ENCODE assay signal across 13 cellular contexts in the genomic region with DNA sequence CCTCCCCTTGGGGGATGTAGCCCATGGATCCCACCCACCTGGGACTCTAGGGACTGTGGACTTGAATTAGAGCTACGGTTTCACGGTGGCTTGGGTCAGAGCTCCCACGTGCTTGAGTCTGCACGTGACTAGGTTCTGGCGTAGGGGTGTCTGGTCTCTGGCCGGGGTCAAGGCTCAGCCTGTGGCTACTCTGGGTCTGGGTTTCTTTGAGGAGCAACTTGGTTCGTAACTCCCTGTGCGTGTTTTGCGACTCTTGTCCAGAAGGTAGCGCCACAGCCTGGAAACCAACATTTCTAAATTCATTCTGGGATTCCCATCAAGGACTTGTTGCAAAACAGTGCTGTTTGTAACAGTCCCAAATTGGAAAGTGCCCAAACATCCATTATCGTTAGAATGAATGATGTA. TPM values are rescaled to one million over a fixed set of nuclear protein-coding genes. Genes with fewer than 3 reads are reported as not detected.
DNase-seq lines count a peak whose midpoint lies in the region; ATAC-seq lines count a peak whose summit lies in the region.
"Had no signal": no experiment of that assay in that cellular context is flagged by ENCODE, and none has a peak within 500 bp of the region (broad histone marks: within the 10 kb centered on the region; RNA-seq: fewer than 3 reads in every experiment).

No MANE protein-coding gene starts in this region.

- DNase-seq in NCI-H2107 treated with DMSO at 0.1 percent for 48 hours (lab: John Stamatoyannopoulos, UW; ENCODE audit: unreplicated experiment): peak; percentile 4
- DNase-seq in NCI-H2107 (lab: John Stamatoyannopoulos, UW): no peak
- DNase-seq in SK-MEL-5 (ENCODE audit: low read depth, low spot score): peak; percentile 42
- DNase-seq in fibroblast of peridontal ligament (ENCODE audit: extremely low read depth): peak; percentile 36
- no peak for DNase-seq in medulla oblongata (ENCODE audit: extremely low spot score)
- no peak for DNase-seq in stimulated activated CD4-positive, alpha-beta T cell treated with anti-CD3 and anti-CD28 coated beads, Interleukin-1b, Interleukin-23, amount 100 ng/mL, for 48 hours
- DNase-seq: activated CD4-positive, alpha-beta T cell treated with anti-CD3 and anti-CD28 coated beads, Interleukin-2, amount 50 U/mL, for 48 hours had no signal

- peak overlapping the region in 1 of 7 experiments; percentile 30 for H3K4me3 ChIP-seq in skin epidermis
- H3K4me3 ChIP-seq: A549, coronary artery had no signal

- ATAC-seq in GM21737 (IDR thresholded peaks at IDR 0.05; ENCODE audit: unreplicated experiment): no peak
- ATAC-seq: A549 had no signal

- H3K27ac ChIP-seq in skin epidermis: peak overlapping the region in 16 of 21 experiments; percentile 10 to 85 (median 70)
- H3K27ac ChIP-seq: A549, coronary artery, parathyroid adenoma had no signal

- in situ Hi-C loops in SK-MEL-5 (cut with HindIII; ENCODE audit: low pct_unique_long_range_greater_than_20kb, low sequenced_read_pairs): no loop called here

RNA-seq across cellular contexts. Expression of gene GGT6, which starts 0.5 kb away (rescaled TPM):
- not detected in 2 replicates for total RNA-seq in SK-MEL-5 (2014; rRNA removed; shearing (Covaris generic))
- polyA plus RNA-seq in SK-MEL-5 (2015; cell fraction: cytosol; rRNA removed): not detected in 2 replicates
- not detected in 2 replicates for polyA plus RNA-seq in SK-MEL-5 (2015; cell fraction: nucleus; rRNA removed)
- total RNA-seq: T-helper 1 cell treated with Interleukin-12 subunit alpha and Interleukin-12 subunit beta and Interleukin-4 antibody, amounts not matched to agents 30 ng/mL and 1 ng/mL, for 36 hours had no signal
- polyA plus RNA-seq: A549 had no signal

RNA-seq across cellular contexts. Expression of gene MYBBP1A, which starts 5.7 kb away (rescaled TPM):
- 65.1 and 80.3 TPM in 2 replicates for total RNA-seq in SK-MEL-5 (2014; rRNA removed; shearing (Covaris generic))
- 106 and 125 TPM in 2 replicates for polyA plus RNA-seq in SK-MEL-5 (2015; cell fraction: cytosol; rRNA removed)
- 385 and 386 TPM in 2 replicates for polyA plus RNA-seq in SK-MEL-5 (2015; cell fraction: nucleus; rRNA removed)

RNA-seq across cellular contexts. Expression of gene SMTNL2, which starts 23.5 kb away (rescaled TPM):
- total RNA-seq in SK-MEL-5 (2014; rRNA removed; shearing (Covaris generic)): 0.32 TPM in 1 of 2 replicates, not detected in the other
- 0.11 and 0.16 TPM in 2 replicates for polyA plus RNA-seq in SK-MEL-5 (2015; cell fraction: cytosol; rRNA removed)
- polyA plus RNA-seq in SK-MEL-5 (2015; cell fraction: nucleus; rRNA removed): not detected in 2 replicates
- total RNA-seq: T-helper 1 cell treated with Interleukin-12 subunit alpha and Interleukin-12 subunit beta and Interleukin-4 antibody, amounts not matched to agents 30 ng/mL and 1 ng/mL, for 36 hours had no signal

Comparison
In these comparisons a context has a peak if more than half of its experiments do, and no peak if none do; other contexts are left out.
1. DNase-seq: peak in NCI-H2107 treated with DMSO at 0.1 percent for 48 hours (single experiment), SK-MEL-5 (single experiment) and fibroblast of peridontal ligament (single experiment); none in NCI-H2107 (single experiment), medulla oblongata (single experiment) and stimulated activated CD4-positive, alpha-beta T cell treated with anti-CD3 and anti-CD28 coated beads, Interleukin-1b, Interleukin-23, amount 100 ng/mL, for 48 hours (single experiment).